ENCODE assay signal across 24 cellular contexts in genomic region chr2:128202791-128203190, GRCh38.
DNase-seq lines count a peak whose midpoint lies in the region; ATAC-seq and TF ChIP-seq lines count a peak whose summit lies in the region.
"Had no signal": no experiment of that assay in that cellular context is flagged by ENCODE, and none has a peak within 500 bp of the region (broad histone marks: within the 10 kb centered on the region; RNA-seq: fewer than 3 reads in every experiment).

No MANE protein-coding gene starts in this region.

- no peak overlapping the region for H2BK15ac ChIP-seq in IMR-90 (ENCODE audit: low read depth, low read length)

- dilution Hi-C loops in IMR-90 (cut with HindIII; ENCODE audit: low sequenced_read_pairs, unreplicated experiment): no loop called here

- H2AK9ac ChIP-seq in IMR-90 (replicated peaks; ENCODE audit: low read depth, low read length, poor library complexity): no peak overlapping the region

- ATAC-seq in IMR-90 (ENCODE audit: low read depth): no peak
- ATAC-seq: GM12878, HepG2, Panc1, SK-N-SH treated with all-trans-retinoic acid at 6 μM for 48 hours had no signal

- DNase-seq in A172 (ENCODE audit: low spot score): peak; percentile 11
- DNase-seq in IMR-90: peak; percentile 39
- peak; percentile 14 for DNase-seq in astrocyte of the hippocampus (ENCODE audit: low read depth, low spot score)
- peak; percentile 61 for DNase-seq in fibroblast of the aortic adventitia (ENCODE audit: low read depth)
- DNase-seq in SW 1271 (lab: John Stamatoyannopoulos, UW): no peak
- no peak for DNase-seq in NCI-H146 treated with DMSO at 0.1 percent for 48 hours (lab: John Stamatoyannopoulos, UW; ENCODE audit: unreplicated experiment)
- no peak for DNase-seq in effector CD4-positive, alpha-beta T cell
- DNase-seq: CD4-positive, alpha-beta T cell; COR-L47; DMS79; H7; HFFc6; KG1; NCI-H1105; NCI-H146; NCI-H2029 treated with DMSO at 0.1 percent for 48 hours; NCI-H226; NCI-H524; NCI-H774; NK-92 treated with Interleukin-12 subunit alpha and Interleukin-12 subunit beta, amount 100 ng/mL, for 24 hours had no signal

- H3K23ac ChIP-seq in IMR-90 (ENCODE audit: low read depth, low read length): no peak overlapping the region

- intact Hi-C loops in IMR-90 (cut with micrococcal nuclease): no loop called here

- in situ Hi-C loops in IMR-90 (cut with MboI; ENCODE audit: low sequenced_read_pairs): no loop called here

- H3K4me1 ChIP-seq in IMR-90 (ENCODE audit: control insufficient read depth, insufficient read depth, low read length): no peaks in the 10 kb centered on the region; the same call in 1 of the 2 replicates

- no peak overlapping the region for H2BK20ac ChIP-seq in IMR-90 (ENCODE audit: low read depth, low read length)

- no peak overlapping the region for H3K4ac ChIP-seq in IMR-90 (ENCODE audit: low read depth, low read length)

- no peak overlapping the region for H2BK120ac ChIP-seq in IMR-90 (ENCODE audit: low read depth, low read length)

- no peak overlapping the region for H3K27ac ChIP-seq in IMR-90 (ENCODE audit: insufficient read depth, low read length)

- CTCF ChIA-PET in IMR-90 (lab: Yijun Ruan, JAX): no interaction called here

- no peak for TF ChIP-seq RAD21 in IMR-90 (IDR thresholded peaks at IDR 0.05; ENCODE audit: low read length)

- POLR2A ChIA-PET in IMR-90 (lab: Charles Lee; ENCODE audit: unreplicated experiment): no interaction called here

- no peak overlapping the region for H2BK5ac ChIP-seq in IMR-90 (ENCODE audit: low read depth, low read length, poor library complexity, severe bottlenecking)

- H3K4me3 ChIP-seq in IMR-90 (ENCODE audit: insufficient read depth, low read depth, low read length): no peak overlapping the region
- H3K4me3 ChIP-seq in fibroblast of the aortic adventitia (ENCODE audit: low read depth, low read length): no peak overlapping the region
- H3K4me3 ChIP-seq: GM12878 had no signal

- peaks cover 2% of the 10 kb centered on the region; the same call in 1 of the 2 replicates for H3K9me3 ChIP-seq in IMR-90 (ENCODE audit: control insufficient read depth, insufficient read depth, low read length)

- no peak overlapping the region for H3K14ac ChIP-seq in IMR-90 (replicated peaks; ENCODE audit: low read depth, low read length)

- H3K9ac ChIP-seq in IMR-90 (ENCODE audit: low read depth, low read length): no peak overlapping the region

- peaks cover 4% of the 10 kb centered on the region; the same call in 1 of the 2 replicates for H3K9me1 ChIP-seq in IMR-90 (ENCODE audit: insufficient read depth, low read length)

- no peaks in the 10 kb centered on the region for H3K36me3 ChIP-seq in IMR-90 (ENCODE audit: control insufficient read depth, insufficient read depth, low read length)

- H3K4me2 ChIP-seq in IMR-90 (ENCODE audit: low read depth, low read length): no peak overlapping the region

- no TSS peak for BruUV-seq in IMR-90 (replicated peaks; lab: Mats Ljungman, UMichigan)

- H4K8ac ChIP-seq in IMR-90 (ENCODE audit: low read depth in 2 of 2, low read length in 2 of 2): no peak overlapping the region

- H3K56ac ChIP-seq in IMR-90 (ENCODE audit: extremely low read depth, insufficient read depth, low read length): no peak overlapping the region

- H3K27me3 ChIP-seq in IMR-90 (ENCODE audit: control insufficient read depth, insufficient read depth, low read length): no peaks in the 10 kb centered on the region; the same call in 1 of the 2 replicates

- no peaks in the 10 kb centered on the region for H4K20me1 ChIP-seq in IMR-90 (ENCODE audit: insufficient read depth, low read length)

- H2AK5ac ChIP-seq in IMR-90 (ENCODE audit: low read depth, low read length): no peak overlapping the region

- TF ChIP-seq CTCF in IMR-90 (conservative IDR thresholded peaks at IDR 0.05; ENCODE audit: low read depth, low read length): no peak
- peak; percentile 10 for TF ChIP-seq CTCF in fibroblast of the aortic adventitia (IDR thresholded peaks at IDR 0.05; ENCODE audit: insufficient read depth, low read length)

- H4K5ac ChIP-seq in IMR-90 (ENCODE audit: low read depth, low read length): no peak overlapping the region

- no CpG with 5 or more reads among the region's 1 CpG for WGBS in IMR-90 (ENCODE audit: extremely low coverage in 2 of 2, insufficient read length in 1 of 2), 2 experiments

- no peak overlapping the region for H4K91ac ChIP-seq in IMR-90 (ENCODE audit: insufficient read depth, low read depth, low read length)

- no peak overlapping the region for H2AFZ ChIP-seq in IMR-90 (replicated peaks; ENCODE audit: low read length, poor library complexity)

- no peak overlapping the region for H3K18ac ChIP-seq in IMR-90 (ENCODE audit: low read depth, low read length)

- H3K79me1 ChIP-seq in IMR-90 (ENCODE audit: low read depth in 1 of 2, low read length in 2 of 2): no peaks in the 10 kb centered on the region

- no peak for TF ChIP-seq POLR2A in IMR-90 (IDR thresholded peaks at IDR 0.05; ENCODE audit: low read depth, low read length)

TF ChIP-seq in IMR-90, 13 proteins besides CTCF, POLR2A, EP300 and RAD21:
- TF ChIP-seq SMC3 (IDR thresholded peaks at IDR 0.05; ENCODE audit: low read depth, low read length): no peak
- no peak for TF ChIP-seq FOS (IDR thresholded peaks at IDR 0.05; ENCODE audit: low read depth, low read length)
- TF ChIP-seq NFE2L2 (IDR thresholded peaks at IDR 0.05; ENCODE audit: low read depth, low read length): no peak
- no peak for TF ChIP-seq MXI1 (IDR thresholded peaks at IDR 0.05; ENCODE audit: borderline replicate concordance, low read depth, low read length)
- no peak for TF ChIP-seq MAFK (IDR thresholded peaks at IDR 0.05; ENCODE audit: low read depth, low read length)
- no peak for TF ChIP-seq RCOR1 (IDR thresholded peaks at IDR 0.05; ENCODE audit: insufficient replicate concordance, low read length)
- TF ChIP-seq MAZ (IDR thresholded peaks at IDR 0.05; ENCODE audit: borderline replicate concordance, low read depth, low read length): no peak
- TF ChIP-seq CEBPB (IDR thresholded peaks at IDR 0.05; ENCODE audit: low read depth, low read length): no peak
- TF ChIP-seq USF2 (IDR thresholded peaks at IDR 0.05; ENCODE audit: low read depth, low read length): no peak
- TF ChIP-seq ELK1 (IDR thresholded peaks at IDR 0.05; ENCODE audit: borderline replicate concordance, low read depth, low read length): no peak

Comparison
In these comparisons a context has a peak if more than half of its experiments do, and no peak if none do; other contexts are left out.
1. DNase-seq: peak in A172 (single experiment), IMR-90 (single experiment), astrocyte of the hippocampus (single experiment) and fibroblast of the aortic adventitia (single experiment); none in SW 1271 (0 of 2), NCI-H146 treated with DMSO at 0.1 percent for 48 hours (single experiment) and effector CD4-positive, alpha-beta T cell (single experiment).